Comparison of ENCODE assay signal across 19 cellular contexts in the genomic region with DNA sequence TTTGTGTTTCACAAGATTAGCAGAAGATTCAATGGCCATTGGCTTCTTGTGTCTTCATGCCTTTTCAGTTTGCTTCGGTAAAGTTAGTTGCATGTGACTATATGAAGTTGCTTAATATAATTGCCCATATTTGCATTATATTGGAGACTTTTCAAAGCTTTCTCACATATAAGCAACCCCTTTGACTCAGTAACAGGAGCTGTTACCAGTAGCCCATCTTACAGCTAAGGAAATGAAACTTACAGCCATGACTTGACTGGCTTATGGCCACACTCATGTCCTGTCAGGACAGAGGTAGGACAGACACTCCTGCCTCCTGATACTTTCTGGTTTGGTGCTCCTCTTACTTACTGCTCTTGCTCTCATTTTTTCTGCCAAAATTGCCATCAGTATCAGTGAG.
DNase-seq lines count a peak whose midpoint lies in the region; ATAC-seq and TF ChIP-seq lines count a peak whose summit lies in the region.
"Had no signal": no experiment of that assay in that cellular context is flagged by ENCODE, and none has a peak within 500 bp of the region (broad histone marks: within the 10 kb centered on the region; RNA-seq: fewer than 3 reads in every experiment).

No MANE protein-coding gene starts in this region.

- H3K9me3 ChIP-seq in colonic mucosa (no peaks in the 10 kb centered on the region), upper lobe of right lung (no peaks in the 10 kb centered on the region)
- H3K9me3 ChIP-seq: esophagus squamous epithelium, gastroesophageal sphincter, SJSA1, thoracic aorta had no signal

- POLR2A ChIA-PET in activated CD4-positive, alpha-beta memory T cell treated with anti-CD3 and anti-CD28 coated beads for 36 hours (lab: Charles Lee): interaction anchor here (0.8 to 3.0 kb wide), 8 partner anchors 8 to 1082 kb away, joined by 4 to 23 read pairs (median 6); a partner anchor contains a TSS

- peaks cover 6% of the 10 kb centered on the region for H3K9me3 Mint-ChIP-seq in activated naive CD4-positive, alpha-beta T cell treated with anti-CD3 and anti-CD28 coated beads, Interleukin-2, amount 50 U/mL, for 24 hours
- no peaks in the 10 kb centered on the region for H3K9me3 Mint-ChIP-seq in activated CD4-positive, alpha-beta memory T cell treated with anti-CD3 and anti-CD28 coated beads for 36 hours
- H3K9me3 Mint-ChIP-seq: WTC11 had no signal

- H3K27me3 Mint-ChIP-seq in activated naive CD4-positive, alpha-beta T cell treated with anti-CD3 and anti-CD28 coated beads, Interleukin-2, amount 50 U/mL, for 24 hours: no peaks in the 10 kb centered on the region
- no peaks in the 10 kb centered on the region for H3K27me3 Mint-ChIP-seq in activated CD4-positive, alpha-beta memory T cell treated with anti-CD3 and anti-CD28 coated beads for 36 hours

- H3K4me1 ChIP-seq in colonic mucosa: no peaks in the 10 kb centered on the region
- H3K4me1 ChIP-seq in upper lobe of right lung: no peaks in the 10 kb centered on the region
- H3K4me1 ChIP-seq: gastroesophageal sphincter, SJSA1 had no signal

- no peak for DNase-seq in activated naive CD4-positive, alpha-beta T cell treated with Interleukin-2 at 50 U/mL for 16 hours
- no peak for DNase-seq in activated CD4-positive, alpha-beta memory T cell treated with anti-CD3 and anti-CD28 coated beads for 36 hours
- no peak for DNase-seq in colonic mucosa
- DNase-seq in upper lobe of right lung: no peak
- DNase-seq in stimulated activated CD4-positive, alpha-beta T cell treated with anti-CD3 and anti-CD28 coated beads, Interleukin-2, amount 100 ng/mL, for 24 hours: no peak
- DNase-seq in DMS 273 (lab: John Stamatoyannopoulos, UW; ENCODE audit: unreplicated experiment): no peak
- DNase-seq: DMS53; esophagus squamous epithelium; H7; NCI-H2081 treated with DMSO at 0.1 percent for 48 hours; NK-92 treated with Interleukin-12 subunit alpha and Interleukin-12 subunit beta, amount 100 ng/mL, for 24 hours had no signal

- H3K27ac ChIP-seq in colonic mucosa (peak overlapping the region; percentile 32), upper lobe of right lung (peak overlapping the region; percentile 24)
- H3K27ac ChIP-seq: C4-2B, gastroesophageal sphincter, SJSA1, thoracic aorta had no signal

- H3K36me3 Mint-ChIP-seq in activated naive CD4-positive, alpha-beta T cell treated with anti-CD3 and anti-CD28 coated beads, Interleukin-2, amount 50 U/mL, for 24 hours: no peaks in the 10 kb centered on the region
- H3K36me3 Mint-ChIP-seq in activated CD4-positive, alpha-beta memory T cell treated with anti-CD3 and anti-CD28 coated beads for 36 hours: peaks cover 4% of the 10 kb centered on the region
- H3K36me3 Mint-ChIP-seq: WTC11 had no signal

- H3K27me3 ChIP-seq in colonic mucosa: no peaks in the 10 kb centered on the region
- no peaks in the 10 kb centered on the region for H3K27me3 ChIP-seq in upper lobe of right lung
- H3K27me3 ChIP-seq: esophagus squamous epithelium, SJSA1 had no signal

- peak overlapping the region; percentile 98 for H3K27ac Mint-ChIP-seq in activated naive CD4-positive, alpha-beta T cell treated with anti-CD3 and anti-CD28 coated beads, Interleukin-2, amount 50 U/mL, for 24 hours
- H3K27ac Mint-ChIP-seq in activated CD4-positive, alpha-beta memory T cell treated with anti-CD3 and anti-CD28 coated beads for 36 hours: peak overlapping the region; percentile 100
- H3K27ac Mint-ChIP-seq: WTC11 had no signal

- peak overlapping the region; percentile 81 for H3K4me3 Mint-ChIP-seq in activated naive CD4-positive, alpha-beta T cell treated with anti-CD3 and anti-CD28 coated beads, Interleukin-2, amount 50 U/mL, for 24 hours
- H3K4me3 Mint-ChIP-seq in activated CD4-positive, alpha-beta memory T cell treated with anti-CD3 and anti-CD28 coated beads for 36 hours: peak overlapping the region; percentile 75
- H3K4me3 Mint-ChIP-seq: WTC11 had no signal

- H3K36me3 ChIP-seq in colonic mucosa: no peaks in the 10 kb centered on the region
- H3K36me3 ChIP-seq in upper lobe of right lung: no peaks in the 10 kb centered on the region
- H3K36me3 ChIP-seq: esophagus squamous epithelium, gastroesophageal sphincter, SJSA1, thoracic aorta had no signal

- intact Hi-C loops in activated CD4-positive, alpha-beta memory T cell treated with anti-CD3 and anti-CD28 coated beads for 36 hours (cut with micrococcal nuclease): loop anchor here (1.0 to 5.0 kb wide), 5 partner anchors 13 to 1292 kb away; a partner anchor contains a TSS
- intact Hi-C loops in colonic mucosa (cut with DNase I): no loop called here
- intact Hi-C loops in upper lobe of right lung (cut with DNase I): no loop called here

- H3K9ac ChIP-seq in colonic mucosa (ENCODE audit: low read depth in 2 of 2, low read length in 2 of 2): no peak overlapping the region

- ATAC-seq in upper lobe of right lung (no peak), HG03139 (IDR thresholded peaks at IDR 0.05; ENCODE audit: unreplicated experiment) (no peak)
- ATAC-seq: gastroesophageal sphincter, Panc1, WTC11 had no signal

- CTCF ChIA-PET in activated CD4-positive, alpha-beta memory T cell treated with anti-CD3 and anti-CD28 coated beads for 36 hours (lab: Charles Lee): interaction anchor here (1.1 to 1.6 kb wide), 5 partner anchors 11 to 53 kb away, joined by 3 to 5 read pairs (median 4); no protein-coding TSS in a partner anchor

- peaks cover 100% of the 10 kb centered on the region for H3K4me1 Mint-ChIP-seq in activated naive CD4-positive, alpha-beta T cell treated with anti-CD3 and anti-CD28 coated beads, Interleukin-2, amount 50 U/mL, for 24 hours
- H3K4me1 Mint-ChIP-seq in activated CD4-positive, alpha-beta memory T cell treated with anti-CD3 and anti-CD28 coated beads for 36 hours (ENCODE audit: low read depth): peaks cover 94% of the 10 kb centered on the region
- H3K4me1 Mint-ChIP-seq: WTC11 had no signal

- H3K4me3 ChIP-seq in colonic mucosa (no peak overlapping the region), upper lobe of right lung (no peak overlapping the region)
- H3K4me3 ChIP-seq: esophagus squamous epithelium, gastroesophageal sphincter, SJSA1, thoracic aorta had no signal

- TF ChIP-seq CTCF in colonic mucosa (IDR thresholded peaks at IDR 0.05) (no peak), upper lobe of right lung (IDR thresholded peaks at IDR 0.05) (no peak)
